8 cellular contexts compared by ENCODE assay signal in genomic region chr1:150877220-150877516, GRCh38. TPM values are rescaled to one million over a fixed set of nuclear protein-coding genes. Genes with fewer than 3 reads are reported as not detected.
DNase-seq lines count a peak whose midpoint lies in the region; ATAC-seq and TF ChIP-seq lines count a peak whose summit lies in the region.

No MANE protein-coding gene starts in this region.

- ATAC-seq in Panc1: no peak
- no peak for ATAC-seq in GM21723 (IDR thresholded peaks at IDR 0.05; ENCODE audit: unreplicated experiment)
- no peak for ATAC-seq in HG03135 (IDR thresholded peaks at IDR 0.05; ENCODE audit: unreplicated experiment)

- no peaks in the 10 kb centered on the region for H3K9me3 ChIP-seq in Panc1 (ENCODE audit: control insufficient read depth, insufficient read depth, low read depth, low read length)

- H3K27me3 ChIP-seq in Panc1 (ENCODE audit: control insufficient read depth, insufficient read depth, low read length) (no peaks in the 10 kb centered on the region), rectal smooth muscle tissue (ENCODE audit: control insufficient read depth, insufficient read depth, low read length) (no peaks in the 10 kb centered on the region)

- H3K4me3 ChIP-seq in GM12865 (ENCODE audit: low read depth, low read length) (peak overlapping the region; percentile 57), Panc1 (ENCODE audit: low read depth in 2 of 2, low read length in 2 of 2) (peak overlapping the region; percentile 74 to 84), epithelial cell of esophagus (ENCODE audit: low read length) (peak overlapping the region; percentile 84), rectal smooth muscle tissue (ENCODE audit: low read length) (peak overlapping the region; percentile 65)

- no peak overlapping the region for H3K9ac ChIP-seq in rectal smooth muscle tissue (ENCODE audit: low read length)

- CTCF ChIA-PET in Panc1 (lab: Charles Lee): no interaction called here

- TSS peak; percentile 98 for BruUV-seq in Panc1 (replicated peaks; lab: Mats Ljungman, UMichigan)

- DNase-seq in GM12865 (ENCODE audit: low read depth): peak; percentile 23
- DNase-seq in Panc1 (ENCODE audit: low read depth, low spot score): no peak
- DNase-seq in epithelial cell of esophagus (ENCODE audit: low read depth): no peak
- DNase-seq in dermis blood vessel endothelial cell: no peak
- no peak for DNase-seq in NCI-H1105 (lab: John Stamatoyannopoulos, UW)

- POLR2A ChIA-PET in Panc1 (lab: Charles Lee): interaction anchor here (0.7 kb wide), 1 partner anchor 52 kb away, joined by 7 read pairs; no protein-coding TSS in a partner anchor

- intact Hi-C loops in Panc1 (cut with micrococcal nuclease; ENCODE audit: unreplicated experiment): no loop called here

- H3K27ac ChIP-seq in Panc1 (ENCODE audit: low read length) (peak overlapping the region; percentile 92), rectal smooth muscle tissue (ENCODE audit: low read depth, low read length) (peak overlapping the region; percentile 84)

- H3K4me1 ChIP-seq in Panc1 (ENCODE audit: control insufficient read depth, insufficient read depth, low read length) (peaks cover 12% of the 10 kb centered on the region), rectal smooth muscle tissue (ENCODE audit: control insufficient read depth, insufficient read depth, low read length) (peaks cover 3% of the 10 kb centered on the region)

- in situ Hi-C loops in Panc1 (cut with HindIII; ENCODE audit: low pct_unique_long_range_greater_than_20kb, low sequenced_read_pairs): no loop called here

- H3K36me3 ChIP-seq in Panc1 (ENCODE audit: control insufficient read depth, insufficient read depth, low read length) (0 out of 2 replicates have a peak, but pooled peaks cover 2% of the 10 kb centered on the region), rectal smooth muscle tissue (ENCODE audit: control insufficient read depth, insufficient read depth, low read length) (no peaks in the 10 kb centered on the region)

- TF ChIP-seq CTCF in GM12865 (IDR thresholded peaks at IDR 0.05; ENCODE audit: insufficient read depth, low read depth, low read length, missing control alignments) (no peak), Panc1 (IDR thresholded peaks at IDR 0.05) (no peak), epithelial cell of esophagus (IDR thresholded peaks at IDR 0.05; ENCODE audit: insufficient read depth, low read depth, low read length, missing control alignments) (no peak)

RNA-seq across cellular contexts. Expression of gene ARNT, which starts 0.8 kb away (rescaled TPM):
- total RNA-seq in Panc1 (2021; ENCODE audit: unreplicated experiment) (36.2 TPM), dermis blood vessel endothelial cell (30.5 and 41.6 TPM in 2 replicates)
- polyA plus RNA-seq in Panc1 (2012; ENCODE audit: insufficient read length): 25.1 TPM

RNA-seq across cellular contexts. Expression of gene CTXND2, which starts 9.8 kb away (rescaled TPM):
- total RNA-seq in Panc1 (2021; ENCODE audit: unreplicated experiment) (not detected), dermis blood vessel endothelial cell (not detected in 2 replicates)
- polyA plus RNA-seq in Panc1 (2012; ENCODE audit: insufficient read length): not detected

RNA-seq across cellular contexts. Expression of gene SETDB1, which starts 49.0 kb away (rescaled TPM):
- 43.3 TPM for total RNA-seq in Panc1 (2021; ENCODE audit: unreplicated experiment)
- polyA plus RNA-seq in Panc1 (2012; ENCODE audit: insufficient read length): 25.4 TPM
- total RNA-seq in dermis blood vessel endothelial cell: 38.1 and 45.3 TPM in 2 replicates
